Comparison of ENCODE assay signal across 8 cellular contexts in the genomic region with DNA sequence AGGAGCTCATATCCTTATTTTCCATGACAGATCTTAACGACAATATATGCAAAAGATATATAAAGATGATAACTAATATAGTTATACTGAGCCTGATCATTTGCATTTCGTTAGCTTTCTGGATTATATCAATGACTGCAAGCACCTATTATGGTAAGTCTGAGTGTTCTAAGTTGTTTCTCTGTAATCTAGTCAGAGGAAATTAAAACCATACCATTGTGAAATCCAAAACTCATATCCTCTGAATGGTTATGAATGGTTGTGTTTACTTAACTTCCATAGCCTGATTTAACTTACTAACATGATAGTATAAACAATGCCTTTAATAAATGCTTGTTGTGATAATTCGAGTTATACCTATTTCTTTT. TPM values are rescaled to one million over a fixed set of nuclear protein-coding genes. Genes with fewer than 3 reads are reported as not detected.
DNase-seq lines count a peak whose midpoint lies in the region; ATAC-seq and TF ChIP-seq lines count a peak whose summit lies in the region.

No MANE protein-coding gene starts in this region.

- H3K27ac Mint-ChIP-seq in activated naive CD4-positive, alpha-beta T cell treated with anti-CD3 and anti-CD28 coated beads, Interleukin-2, amount 10 ng/mL, durations not matched to agents 7 days and 5 days, result peak overlapping the region; percentile 91
- peak overlapping the region; percentile 95 for H3K27ac Mint-ChIP-seq in activated CD8-positive, alpha-beta T cell treated with anti-CD3 and anti-CD28 coated beads, Interleukin-2, amount 10 ng/mL, durations not matched to agents 7 days and 5 days
- H3K27ac Mint-ChIP-seq in immature natural killer cell, result peak overlapping the region; percentile 92 to 98 (median 96)

- H3K27ac ChIP-seq in testis, result peak overlapping the region; percentile 82 to 88

- no peaks in the 10 kb centered on the region for H3K9me3 Mint-ChIP-seq in activated naive CD4-positive, alpha-beta T cell treated with anti-CD3 and anti-CD28 coated beads, Interleukin-2, amount 10 ng/mL, durations not matched to agents 7 days and 5 days
- H3K9me3 Mint-ChIP-seq in activated CD8-positive, alpha-beta T cell treated with anti-CD3 and anti-CD28 coated beads, Interleukin-2, amount 10 ng/mL, durations not matched to agents 7 days and 5 days (ENCODE audit: insufficient read depth), result no peaks in the 10 kb centered on the region
- no peaks in the 10 kb centered on the region for H3K9me3 Mint-ChIP-seq in immature natural killer cell

- CTCF ChIA-PET in activated naive CD4-positive, alpha-beta T cell treated with anti-CD3 and anti-CD28 coated beads, Interleukin-2, amount 10 ng/mL, durations not matched to agents 7 days and 5 days (lab: Charles Lee), result interaction anchor here (0.7 to 5.4 kb wide), 10 partner anchors 10 to 270 kb away, joined by 3 to 27 read pairs (median 5); a partner anchor contains a TSS
- CTCF ChIA-PET in activated CD8-positive, alpha-beta T cell treated with anti-CD3 and anti-CD28 coated beads, Interleukin-2, amount 10 ng/mL, durations not matched to agents 7 days and 5 days (lab: Charles Lee), result interaction anchor here (0.8 to 4.1 kb wide), 10 partner anchors 8 to 68 kb away, joined by 3 to 41 read pairs (median 8); a partner anchor contains a TSS

- 12% methylated on average over 3 of the region's 3 CpGs for WGBS in testis, 2 donors

- H3K4me3 ChIP-seq in testis, result peak overlapping the region; percentile 81

- ATAC-seq in activated CD8-positive, alpha-beta T cell treated with anti-CD3 and anti-CD28 coated beads, Interleukin-2, amount 10 ng/mL, durations not matched to agents 7 days and 5 days, result peak; percentile 2
- no peak for ATAC-seq in GM18511 (IDR thresholded peaks at IDR 0.05; ENCODE audit: unreplicated experiment)
- no peak for ATAC-seq in HG02642 (IDR thresholded peaks at IDR 0.05; ENCODE audit: poor library complexity, unreplicated experiment)

- intact Hi-C loops in testis (cut with DNase I; ENCODE audit: low total_unique reads), result no loop called here

- H3K4me1 ChIP-seq in testis, result no peaks in the 10 kb centered on the region

- TF ChIP-seq POLR2A in testis (IDR thresholded peaks at IDR 0.05), result no peak

- no peaks in the 10 kb centered on the region for H3K27me3 ChIP-seq in testis

- no peaks in the 10 kb centered on the region for H3K27me3 Mint-ChIP-seq in activated naive CD4-positive, alpha-beta T cell treated with anti-CD3 and anti-CD28 coated beads, Interleukin-2, amount 10 ng/mL, durations not matched to agents 7 days and 5 days
- H3K27me3 Mint-ChIP-seq in activated CD8-positive, alpha-beta T cell treated with anti-CD3 and anti-CD28 coated beads, Interleukin-2, amount 10 ng/mL, durations not matched to agents 7 days and 5 days (ENCODE audit: low read depth), result no peaks in the 10 kb centered on the region
- peaks cover 0 to 4% (median 0%) of the 10 kb centered on the region in 3 donors for H3K27me3 Mint-ChIP-seq in immature natural killer cell (ENCODE audit: low read depth in 3 of 3)

- TF ChIP-seq CTCF in testis (IDR thresholded peaks at IDR 0.05), result no peak

- POLR2A ChIA-PET in activated CD8-positive, alpha-beta T cell treated with anti-CD3 and anti-CD28 coated beads, Interleukin-2, amount 10 ng/mL, durations not matched to agents 7 days and 5 days (lab: Charles Lee), result interaction anchor here (0.9 to 4.9 kb wide), 6 partner anchors 22 to 152 kb away, joined by 3 to 101 read pairs (median 6); a partner anchor contains a TSS

- H3K36me3 ChIP-seq in testis (ENCODE audit: low read depth, missing control alignments), result no peaks in the 10 kb centered on the region

- no peak for DNase-seq in activated naive CD4-positive, alpha-beta T cell treated with anti-CD3 and anti-CD28 coated beads, Interleukin-2, amount 10 ng/mL, durations not matched to agents 7 days and 5 days
- DNase-seq in activated naive CD4-positive, alpha-beta T cell treated with anti-CD3 and anti-CD28 coated beads, Interleukin-2, amount 50 U/mL, for 16 hours, result no peak
- DNase-seq in activated CD8-positive, alpha-beta T cell treated with anti-CD3 and anti-CD28 coated beads, Interleukin-2, amount 10 ng/mL, durations not matched to agents 7 days and 5 days, result no peak
- DNase-seq in immature natural killer cell, result no peak
- DNase-seq in testis, result no peak
- no peak for DNase-seq in T-helper 9 cell

- H3K4me3 Mint-ChIP-seq in activated naive CD4-positive, alpha-beta T cell treated with anti-CD3 and anti-CD28 coated beads, Interleukin-2, amount 10 ng/mL, durations not matched to agents 7 days and 5 days, result peak overlapping the region; percentile 82
- H3K4me3 Mint-ChIP-seq in activated CD8-positive, alpha-beta T cell treated with anti-CD3 and anti-CD28 coated beads, Interleukin-2, amount 10 ng/mL, durations not matched to agents 7 days and 5 days, result peak overlapping the region; percentile 92
- H3K4me3 Mint-ChIP-seq in immature natural killer cell, result peak overlapping the region; percentile 94 to 99 (median 97)

- peaks cover 46% of the 10 kb centered on the region for H3K4me1 Mint-ChIP-seq in activated naive CD4-positive, alpha-beta T cell treated with anti-CD3 and anti-CD28 coated beads, Interleukin-2, amount 10 ng/mL, durations not matched to agents 7 days and 5 days
- H3K4me1 Mint-ChIP-seq in activated CD8-positive, alpha-beta T cell treated with anti-CD3 and anti-CD28 coated beads, Interleukin-2, amount 10 ng/mL, durations not matched to agents 7 days and 5 days (ENCODE audit: low read depth), result peaks cover 30% of the 10 kb centered on the region
- H3K4me1 Mint-ChIP-seq in immature natural killer cell, result peaks cover 21 to 45% of the 10 kb centered on the region in 2 donors

- H3K36me3 Mint-ChIP-seq in activated naive CD4-positive, alpha-beta T cell treated with anti-CD3 and anti-CD28 coated beads, Interleukin-2, amount 10 ng/mL, durations not matched to agents 7 days and 5 days, result no peaks in the 10 kb centered on the region
- peaks cover 2% of the 10 kb centered on the region for H3K36me3 Mint-ChIP-seq in activated CD8-positive, alpha-beta T cell treated with anti-CD3 and anti-CD28 coated beads, Interleukin-2, amount 10 ng/mL, durations not matched to agents 7 days and 5 days (ENCODE audit: low read depth)
- H3K36me3 Mint-ChIP-seq in immature natural killer cell, result peaks cover 0 to under 1% (median 0%) of the 10 kb centered on the region in 3 donors

- no peaks in the 10 kb centered on the region for H3K9me3 ChIP-seq in testis

RNA-seq across cellular contexts. Expression of a gene that starts 0.8 kb away (rescaled TPM):
- 10 to 100 TPM; 22.1 to 23.9 TPM for total RNA-seq in activated CD8-positive, alpha-beta T cell treated with anti-CD3 and anti-CD28 coated beads, Interleukin-2, amount 10 ng/mL, durations not matched to agents 7 days and 5 days
- 10 to 100 TPM; 46.8 to 61.6 (median 50.3) TPM for polyA plus RNA-seq in immature natural killer cell
- 10 to 100 TPM; 11.5 to 14.9 TPM for total RNA-seq in testis
- polyA plus RNA-seq in testis (ENCODE audit: insufficient read depth, low read depth, low replicate concordance), result 16.0 TPM

RNA-seq across cellular contexts. Expression of a gene that starts 22.5 kb away (rescaled TPM):
- 1 to 10 TPM; 3.5 to 5.2 TPM for total RNA-seq in activated CD8-positive, alpha-beta T cell treated with anti-CD3 and anti-CD28 coated beads, Interleukin-2, amount 10 ng/mL, durations not matched to agents 7 days and 5 days
- 1 to 10 TPM; 2.1 to 7.4 (median 5.9) TPM for polyA plus RNA-seq in immature natural killer cell
- total RNA-seq in testis, result 10 to 100 TPM in 1 of 2 donors, 1 to 10 TPM in 1; 7.7 to 13.4 TPM
- polyA plus RNA-seq in testis (ENCODE audit: insufficient read depth, low read depth, low replicate concordance), result 25.8 TPM

RNA-seq across cellular contexts. Expression of a gene that starts 23.0 kb away (rescaled TPM):
- total RNA-seq in activated CD8-positive, alpha-beta T cell treated with anti-CD3 and anti-CD28 coated beads, Interleukin-2, amount 10 ng/mL, durations not matched to agents 7 days and 5 days, result 10 to 100 TPM; 45.9 to 49.9 TPM
- polyA plus RNA-seq in immature natural killer cell (10 to 100 TPM; 10.5 to 30.8 (median 19.8) TPM), testis (ENCODE audit: insufficient read depth, low read depth, low replicate concordance) (24.1 TPM)
- 100 to 1,000 TPM in 1 of 2 donors, 10 to 100 TPM in 1; 83.7 to 144 TPM for total RNA-seq in testis
